ENCODE assay signal across 10 cellular contexts in genomic region chr2:105787376-105788318, GRCh38. TPM values are rescaled to one million over a fixed set of nuclear protein-coding genes. Genes with fewer than 3 reads are reported as not detected.
DNase-seq lines count a peak whose midpoint lies in the region; ATAC-seq and TF ChIP-seq lines count a peak whose summit lies in the region.
"Had no signal": no experiment of that assay in that cellular context is flagged by ENCODE, and none has a peak within 500 bp of the region (broad histone marks: within the 10 kb centered on the region; RNA-seq: fewer than 3 reads in every experiment).

No MANE protein-coding gene starts in this region.

- CTCF ChIA-PET in T-cell (lab: Charles Lee) (interaction anchor here (0.6 to 6.3 kb wide), 26 partner anchors 9 to 307 kb away, joined by 3 to 48 read pairs (median 3); no protein-coding TSS in a partner anchor), A673 (lab: Charles Lee) (no interaction called here)

- no TSS peak for BruUV-seq in A673 (replicated peaks; lab: Mats Ljungman, UMichigan)

- DNase-seq in activated T-cell treated with anti-CD3 and anti-CD28 coated beads, Interleukin-2, amount 50 U/mL, for 24 hours: peak; percentile 34
- DNase-seq in activated T-cell treated with anti-CD3 and anti-CD28 coated beads, Interleukin-2, amount 50 U/mL, for 1 hour: no peak
- DNase-seq in T-cell: peak in 6 of 34 experiments; percentile 54 to 75 (median 68)
- DNase-seq in central memory CD8-positive, alpha-beta T cell (ENCODE audit: low spot score in 2 of 2): no peak
- DNase-seq in stimulated activated naive CD4-positive, alpha-beta T cell treated with Interleukin-2 at 50 U/mL for 16 hours (lab: John Stamatoyannopoulos, UW): peak; percentile 65
- no peak for DNase-seq in A673 (ENCODE audit: low spot score)
- no peak for DNase-seq in glomerular visceral epithelial cell (ENCODE audit: extremely low spot score)
- DNase-seq: KBM-7 had no signal

- no peaks in the 10 kb centered on the region for H3K9me3 ChIP-seq in A673 (ENCODE audit: low read depth, low read length, poor library complexity, severe bottlenecking)
- H3K9me3 ChIP-seq: breast epithelium had no signal

- H3K4me3 ChIP-seq in A673 (ENCODE audit: low read depth, low read length, poor library complexity, severe bottlenecking): no peak overlapping the region
- H3K4me3 ChIP-seq: breast epithelium had no signal

- POLR2A ChIA-PET in T-cell (lab: Charles Lee) (interaction anchor here in 1 of 2 donors (0.5 to 0.7 kb wide), 2 partner anchors 42 to 70 kb away, joined by 3 read pairs; no protein-coding TSS in a partner anchor), A673 (lab: Charles Lee; ENCODE audit: low non-redundant PET) (no interaction called here)

- no peak for TF ChIP-seq CTCF in A673 (conservative IDR thresholded peaks at IDR 0.05; ENCODE audit: low read depth, low read length)

- H3K36me3 Mint-ChIP-seq in activated T-cell treated with anti-CD3 and anti-CD28 coated beads, Interleukin-2, amount 50 U/mL, for 24 hours (ENCODE audit: low read depth): peaks cover 82% of the 10 kb centered on the region
- H3K36me3 Mint-ChIP-seq in T-cell: peaks cover 7% of the 10 kb centered on the region
- H3K36me3 Mint-ChIP-seq in central memory CD8-positive, alpha-beta T cell (ENCODE audit: insufficient read depth): peaks cover 19% of the 10 kb centered on the region

- H3K27me3 Mint-ChIP-seq in activated T-cell treated with anti-CD3 and anti-CD28 coated beads, Interleukin-2, amount 50 U/mL, for 24 hours: no peaks in the 10 kb centered on the region
- H3K27me3 Mint-ChIP-seq in T-cell: no peaks in the 10 kb centered on the region
- no peaks in the 10 kb centered on the region for H3K27me3 Mint-ChIP-seq in central memory CD8-positive, alpha-beta T cell

- intact Hi-C loops in A673 (cut with micrococcal nuclease; ENCODE audit: unreplicated experiment): no loop called here

- H3K4me1 ChIP-seq in A673 (ENCODE audit: insufficient read depth, low read length, poor library complexity, severe bottlenecking): peaks cover 16% of the 10 kb centered on the region

- H3K4me1 Mint-ChIP-seq in activated T-cell treated with anti-CD3 and anti-CD28 coated beads, Interleukin-2, amount 50 U/mL, for 24 hours (ENCODE audit: low read depth): peaks cover 98% of the 10 kb centered on the region
- peaks cover 99% of the 10 kb centered on the region in 3 donors for H3K4me1 Mint-ChIP-seq in T-cell
- peaks cover 95% of the 10 kb centered on the region for H3K4me1 Mint-ChIP-seq in central memory CD8-positive, alpha-beta T cell

- H3K27me3 ChIP-seq in A673 (replicated peaks; ENCODE audit: insufficient read depth, low read depth, low read length, poor library complexity): no peaks in the 10 kb centered on the region
- H3K27me3 ChIP-seq: breast epithelium had no signal

- H3K4me3 Mint-ChIP-seq in activated T-cell treated with anti-CD3 and anti-CD28 coated beads, Interleukin-2, amount 50 U/mL, for 24 hours: peak overlapping the region; percentile 42
- H3K4me3 Mint-ChIP-seq in T-cell: peak overlapping the region; percentile 9 to 66 (median 50)
- H3K4me3 Mint-ChIP-seq in central memory CD8-positive, alpha-beta T cell: peak overlapping the region; percentile 80

- peak overlapping the region; percentile 95 for H3K27ac Mint-ChIP-seq in activated T-cell treated with anti-CD3 and anti-CD28 coated beads, Interleukin-2, amount 50 U/mL, for 24 hours
- H3K27ac Mint-ChIP-seq in T-cell: peak overlapping the region; percentile 73 to 92
- H3K27ac Mint-ChIP-seq in central memory CD8-positive, alpha-beta T cell (ENCODE audit: low read depth): peak overlapping the region; percentile 94

- H3K27ac ChIP-seq in A673 (ENCODE audit: low read depth, low read length, poor library complexity, severe bottlenecking): no peak overlapping the region

- no peak for ATAC-seq in T-cell (replicated peaks in 1 of 4)
- ATAC-seq in central memory CD8-positive, alpha-beta T cell (replicated peaks; ENCODE audit: extremely low read depth, poor library complexity, severe bottlenecking): no peak
- no peak for ATAC-seq in GM19395 (IDR thresholded peaks at IDR 0.05; ENCODE audit: unreplicated experiment)

- no peaks in the 10 kb centered on the region for H3K9me3 Mint-ChIP-seq in activated T-cell treated with anti-CD3 and anti-CD28 coated beads, Interleukin-2, amount 50 U/mL, for 24 hours
- H3K9me3 Mint-ChIP-seq in T-cell: no peaks in the 10 kb centered on the region
- H3K9me3 Mint-ChIP-seq in central memory CD8-positive, alpha-beta T cell: no peaks in the 10 kb centered on the region

- H3K36me3 ChIP-seq in A673 (ENCODE audit: insufficient read depth, low read length, poor library complexity, severe bottlenecking): no peaks in the 10 kb centered on the region
- H3K36me3 ChIP-seq: breast epithelium had no signal

RNA-seq across cellular contexts. Expression of gene NCK2, which starts 42.9 kb away (rescaled TPM):
- total RNA-seq in T-cell: 100 to 1,000 TPM in 4 of 5 donors, 10 to 100 TPM in 1; 97.7 to 154 (median 120) TPM
- 21.6 and 24.4 TPM in 2 replicates for total RNA-seq in A673 (2021)

Comparison
In these comparisons a context has a peak if more than half of its experiments do, and no peak if none do; other contexts are left out.
1. DNase-seq: peak in activated T-cell treated with anti-CD3 and anti-CD28 coated beads, Interleukin-2, amount 50 U/mL, for 24 hours (single experiment) and stimulated activated naive CD4-positive, alpha-beta T cell treated with Interleukin-2 at 50 U/mL for 16 hours (single experiment); none in activated T-cell treated with anti-CD3 and anti-CD28 coated beads, Interleukin-2, amount 50 U/mL, for 1 hour (single experiment), central memory CD8-positive, alpha-beta T cell (0 of 2), A673 (single experiment) and glomerular visceral epithelial cell (single experiment).
2. Peak in every context shown above with its lines, with median percentiles within 50 percentile points of each other: H3K27ac Mint-ChIP-seq and H3K4me3 Mint-ChIP-seq.